Comparison of ENCODE assay signal across 25 cellular contexts in the genomic region with DNA sequence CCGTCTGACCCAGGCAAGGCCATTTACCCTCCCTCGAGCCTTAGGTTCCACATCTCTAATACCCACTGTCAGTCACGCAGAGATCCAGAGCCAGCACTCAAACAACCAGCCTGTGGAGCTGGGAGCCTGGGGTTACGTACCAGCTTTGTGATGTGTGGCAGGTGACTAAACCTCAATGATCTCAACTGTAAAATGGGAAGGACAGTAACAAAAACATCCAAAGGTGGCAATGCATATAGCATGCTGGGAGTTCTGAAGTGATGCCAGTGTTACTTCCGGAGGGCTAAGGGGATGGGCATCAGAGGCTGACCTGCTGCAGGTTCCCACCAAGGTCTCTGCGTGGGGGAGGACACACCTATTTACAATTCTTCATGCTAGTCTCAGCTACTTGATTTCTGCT.
"Had no signal": no experiment of that assay in that cellular context is flagged by ENCODE, and none has a peak within 500 bp of the region (broad histone marks: within the 10 kb centered on the region; RNA-seq: fewer than 3 reads in every experiment).

No MANE protein-coding gene starts in this region.

- DNase-seq: activated CD4-positive, alpha-beta memory T cell treated with anti-CD3 and anti-CD28 coated beads for 36 hours; activated CD4-positive, alpha-beta T cell treated with anti-CD3 and anti-CD28 coated beads, Interleukin-2, amount 10 ng/mL, durations not matched to agents 7 days and 5 days; activated CD4-positive, CD25-positive, alpha-beta regulatory T cell; activated naive CD4-positive, alpha-beta T cell; activated T-cell treated with anti-CD3 and anti-CD28 coated beads for 4 hours; amygdala; NCI-H1105 treated with DMSO at 0.1 percent for 48 hours; NCI-H1436 treated with DMSO at 0.1 percent for 48 hours; NCI-H187; NCI-H2081; NCI-H510A treated with DMSO at 0.1 percent for 48 hours; NCI-H69; NK-92 treated with Interleukin-12 subunit alpha and Interleukin-12 subunit beta, amount 100 ng/mL, for 24 hours; SHP77; SW 1271; T1000 had no signal

- ATAC-seq: SK-N-SH treated with all-trans-retinoic acid at 6 μM for 48 hours had no signal

- H3K4me3 Mint-ChIP-seq: activated CD4-positive, alpha-beta memory T cell treated with anti-CD3 and anti-CD28 coated beads for 36 hours; activated CD4-positive, alpha-beta T cell treated with anti-CD3 and anti-CD28 coated beads, Interleukin-2, amount 10 ng/mL, durations not matched to agents 7 days and 5 days; activated naive CD4-positive, alpha-beta T cell treated with anti-CD3 and anti-CD28 coated beads, Interleukin-2, amount 50 U/mL, for 24 hours; central memory CD8-positive, alpha-beta T cell; T-helper 1 cell treated with Interleukin-12 subunit alpha and Interleukin-12 subunit beta and Interleukin-4 antibody, amounts not matched to agents 30 μg/mL and 1 μg/mL, for 36 hours had no signal

- H3K27me3 ChIP-seq: SJSA1 had no signal

- H3K27ac ChIP-seq: SJSA1 had no signal

- H3K27me3 Mint-ChIP-seq: activated CD4-positive, alpha-beta memory T cell treated with anti-CD3 and anti-CD28 coated beads for 36 hours; activated CD4-positive, alpha-beta T cell treated with anti-CD3 and anti-CD28 coated beads, Interleukin-2, amount 10 ng/mL, durations not matched to agents 7 days and 5 days; activated naive CD4-positive, alpha-beta T cell treated with anti-CD3 and anti-CD28 coated beads, Interleukin-2, amount 50 U/mL, for 24 hours; brain; central memory CD8-positive, alpha-beta T cell had no signal

- FAIRE-seq: astrocyte, RCC 7860, TTC549 had no signal

- H3K9me3 Mint-ChIP-seq: activated CD4-positive, alpha-beta memory T cell treated with anti-CD3 and anti-CD28 coated beads for 36 hours; activated CD4-positive, alpha-beta T cell treated with anti-CD3 and anti-CD28 coated beads, Interleukin-2, amount 10 ng/mL, durations not matched to agents 7 days and 5 days; activated naive CD4-positive, alpha-beta T cell treated with anti-CD3 and anti-CD28 coated beads, Interleukin-2, amount 50 U/mL, for 24 hours; brain; central memory CD8-positive, alpha-beta T cell; T-helper 1 cell treated with Interleukin-12 subunit alpha and Interleukin-12 subunit beta and Interleukin-4 antibody, amounts not matched to agents 30 μg/mL and 1 μg/mL, for 36 hours had no signal

- H3K27ac Mint-ChIP-seq: activated CD4-positive, alpha-beta memory T cell treated with anti-CD3 and anti-CD28 coated beads for 36 hours; activated CD4-positive, alpha-beta T cell treated with anti-CD3 and anti-CD28 coated beads, Interleukin-2, amount 10 ng/mL, durations not matched to agents 7 days and 5 days; T-helper 1 cell treated with Interleukin-12 subunit alpha and Interleukin-12 subunit beta and Interleukin-4 antibody, amounts not matched to agents 30 μg/mL and 1 μg/mL, for 36 hours had no signal

- H3K4me3 ChIP-seq: SJSA1 had no signal
